Comparison of ENCODE assay signal across 10 cellular contexts in the genomic region with DNA sequence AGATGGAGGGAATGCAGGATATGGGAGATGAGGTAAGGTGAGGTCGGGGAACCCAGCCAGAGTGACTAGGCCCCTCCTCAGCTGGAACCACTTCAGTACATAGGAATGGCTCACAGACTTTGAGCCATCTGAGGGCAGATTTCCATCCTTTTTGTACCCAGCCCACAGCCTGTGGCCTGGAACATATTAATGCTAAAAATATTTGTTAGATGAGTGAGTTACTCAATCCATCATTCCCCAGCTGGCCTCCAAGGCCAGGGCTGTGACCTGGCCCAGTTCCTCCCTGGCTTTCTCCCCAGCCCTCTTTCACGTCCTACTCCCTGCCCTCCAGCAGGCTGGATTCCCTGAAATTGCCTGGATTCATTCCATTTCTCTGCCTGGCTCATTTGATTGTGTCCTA. TPM values are rescaled to one million over a fixed set of nuclear protein-coding genes. Genes with fewer than 3 reads are reported as not detected.
DNase-seq lines count a peak whose midpoint lies in the region; ATAC-seq and TF ChIP-seq lines count a peak whose summit lies in the region.
"Had no signal": no experiment of that assay in that cellular context is flagged by ENCODE, and none has a peak within 500 bp of the region (broad histone marks: within the 10 kb centered on the region; RNA-seq: fewer than 3 reads in every experiment).

No MANE protein-coding gene starts in this region.

- H3K4me1 ChIP-seq in breast epithelium (peaks cover 8 to 29% of the 10 kb centered on the region in 2 donors), stomach smooth muscle (ENCODE audit: control insufficient read depth, insufficient read depth, low read length) (peaks cover 26% of the 10 kb centered on the region)

- H3K4me3 ChIP-seq in HFF-Myc (replicated peaks; ENCODE audit: low read depth, low read length), result no peak overlapping the region
- H3K4me3 ChIP-seq in breast epithelium, result no peak overlapping the region
- no peak overlapping the region for H3K4me3 ChIP-seq in stomach smooth muscle (ENCODE audit: low read length in 2 of 2)

- peak; percentile 60 for DNase-seq in HFF-Myc (ENCODE audit: extremely low read depth, low read depth)
- DNase-seq in breast epithelium (ENCODE audit: low spot score in 2 of 2), result peak; percentile 69 to 92
- peak; percentile 79 for DNase-seq in iris pigment epithelial cell (ENCODE audit: low read depth)
- no peak for DNase-seq in NCI-H1436 (lab: John Stamatoyannopoulos, UW)
- DNase-seq in stimulated activated naive CD8-positive, alpha-beta T cell treated with anti-CD3 and anti-CD28 coated beads, Interleukin-15, Interleukin-2, amounts not matched to agents 100 U/mL and 50 U/mL, for 24 hours, result no peak
- no peak for DNase-seq in activated naive CD4-positive, alpha-beta T cell treated with anti-CD3 and anti-CD28 coated beads, Interleukin-2, amount 50 U/mL, for 16 hours
- DNase-seq: dermis blood vessel endothelial cell had no signal

- TF ChIP-seq POLR2A in breast epithelium (IDR thresholded peaks at IDR 0.05), result no peak

- ATAC-seq in stimulated activated naive CD8-positive, alpha-beta T cell treated with anti-CD3 and anti-CD28 coated beads, Interleukin-15, Interleukin-2, amounts not matched to agents 100 U/mL and 50 U/mL, for 24 hours, result no peak
- ATAC-seq in GM19035 (IDR thresholded peaks at IDR 0.05; ENCODE audit: unreplicated experiment), result no peak

- no peaks in the 10 kb centered on the region for H3K27me3 ChIP-seq in breast epithelium
- no peaks in the 10 kb centered on the region for H3K27me3 ChIP-seq in stomach smooth muscle (ENCODE audit: control insufficient read depth in 1 of 2, insufficient read depth in 2 of 2, low read length in 2 of 2)

- no peak overlapping the region for H3K9ac ChIP-seq in stomach smooth muscle (ENCODE audit: low read length in 2 of 2)

- no peaks in the 10 kb centered on the region for H3K9me3 ChIP-seq in breast epithelium
- H3K9me3 ChIP-seq in stomach smooth muscle (ENCODE audit: control insufficient read depth in 2 of 2, low read length in 2 of 2), result no peaks in the 10 kb centered on the region
- H3K9me3 ChIP-seq: neutrophil had no signal

- peak overlapping the region; percentile 86 to 95 for H3K27ac ChIP-seq in breast epithelium
- peak overlapping the region; percentile 62 for H3K27ac ChIP-seq in stomach smooth muscle (ENCODE audit: low read length)
- H3K27ac ChIP-seq: neutrophil had no signal

- TF ChIP-seq CTCF in HFF-Myc (IDR thresholded peaks at IDR 0.05; ENCODE audit: low read depth, low read length, missing control alignments) (no peak), breast epithelium (IDR thresholded peaks at IDR 0.05) (no peak)

- no peaks in the 10 kb centered on the region for H3K36me3 ChIP-seq in breast epithelium
- no peaks in the 10 kb centered on the region for H3K36me3 ChIP-seq in stomach smooth muscle (ENCODE audit: control insufficient read depth in 2 of 2, insufficient read depth in 2 of 2, low read length in 2 of 2)
- H3K36me3 ChIP-seq: neutrophil had no signal

- intact Hi-C loops in breast epithelium (cut with DNase I; ENCODE audit: low total_unique reads), result no loop called here

RNA-seq across cellular contexts. Expression of a gene that starts 57.2 kb away (rescaled TPM):
- 10 to 100 TPM in 2 of 3 donors, 1 to 10 TPM in 1; 6.9 to 10.9 (median 10.8) TPM for total RNA-seq in breast epithelium

Comparison
In these comparisons a context has a peak if more than half of its experiments do, and no peak if none do; other contexts are left out.
1. DNase-seq: peak in HFF-Myc (single experiment), breast epithelium (2 of 2) and iris pigment epithelial cell (single experiment); none in NCI-H1436 (single experiment), stimulated activated naive CD8-positive, alpha-beta T cell treated with anti-CD3 and anti-CD28 coated beads, Interleukin-15, Interleukin-2, amounts not matched to agents 100 U/mL and 50 U/mL, for 24 hours (single experiment) and activated naive CD4-positive, alpha-beta T cell treated with anti-CD3 and anti-CD28 coated beads, Interleukin-2, amount 50 U/mL, for 16 hours (single experiment).